Comparison of ENCODE assay signal across 11 cellular contexts in the genomic region with DNA sequence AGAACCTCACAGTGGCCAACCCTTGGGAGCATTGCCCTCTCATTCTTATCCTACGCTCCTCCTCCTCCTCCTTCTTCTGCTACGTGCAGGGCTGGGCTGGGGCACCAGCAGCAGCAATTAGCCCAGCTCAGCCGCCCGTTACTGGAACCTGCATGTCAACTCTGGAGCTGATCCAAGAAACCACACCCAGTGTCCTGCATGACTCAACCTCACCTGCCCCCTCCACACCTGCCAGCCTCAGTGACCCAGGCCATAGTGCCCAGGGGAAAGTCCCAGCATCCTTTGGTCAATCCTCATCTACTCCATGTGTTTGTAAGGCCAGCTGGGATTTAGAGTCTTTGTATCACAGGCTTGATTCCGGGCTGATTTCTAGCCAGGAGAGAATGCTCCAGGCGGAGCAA. TPM values are rescaled to one million over a fixed set of nuclear protein-coding genes. Genes with fewer than 3 reads are reported as not detected.
DNase-seq lines count a peak whose midpoint lies in the region; ATAC-seq and TF ChIP-seq lines count a peak whose summit lies in the region.
"Had no signal": no experiment of that assay in that cellular context is flagged by ENCODE, and none has a peak within 500 bp of the region (broad histone marks: within the 10 kb centered on the region; RNA-seq: fewer than 3 reads in every experiment).

No MANE protein-coding gene starts in this region.

- H3K27me3 Mint-ChIP-seq in mesothelial cell of epicardium (ENCODE audit: low read depth) = no peaks in the 10 kb centered on the region

- ATAC-seq in GM21515 (IDR thresholded peaks at IDR 0.05; ENCODE audit: unreplicated experiment) = no peak
- ATAC-seq in GM19023 (IDR thresholded peaks at IDR 0.05; ENCODE audit: unreplicated experiment) = no peak

- no peaks in the 10 kb centered on the region for H3K9me3 Mint-ChIP-seq in mesothelial cell of epicardium

- H3K4me1 Mint-ChIP-seq in mesothelial cell of epicardium = peaks cover 28% of the 10 kb centered on the region

- no peak overlapping the region for H3K4me3 Mint-ChIP-seq in mesothelial cell of epicardium

- peak; percentile 11 for DNase-seq in DMS 273 treated with DMSO at 0.1 percent for 48 hours (lab: John Stamatoyannopoulos, UW)
- peak; percentile 89 for DNase-seq in NCI-H2029 (lab: John Stamatoyannopoulos, UW)
- DNase-seq in mesothelial cell of epicardium (ENCODE audit: low spot score in 2 of 2, unreplicated experiment in 2 of 2) = no peak
- DNase-seq in activated naive CD4-positive, alpha-beta T cell treated with anti-CD3 and anti-CD28 coated beads, Interleukin-2, amount 50 U/mL, for 16 hours = no peak
- DNase-seq in activated CD4-positive, alpha-beta T cell treated with anti-CD3 and anti-CD28 coated beads for 48 hours = no peak
- DNase-seq: HCEC 1CT, left cardiac atrium, right cardiac atrium had no signal

- H3K36me3 Mint-ChIP-seq in mesothelial cell of epicardium = no peaks in the 10 kb centered on the region

- TF ChIP-seq CTCF in VCaP (conservative IDR thresholded peaks at IDR 0.05) = no peak
- TF ChIP-seq CTCF in mesothelial cell of epicardium (IDR thresholded peaks at IDR 0.05; ENCODE audit: unreplicated experiment) = no peak

- peak overlapping the region; percentile 10; the same call in 1 of the 2 replicates for H3K27ac ChIP-seq in VCaP

- peak overlapping the region; percentile 66 for H3K27ac Mint-ChIP-seq in mesothelial cell of epicardium

RNA-seq across cellular contexts. Expression of a gene that starts 12.6 kb away (rescaled TPM):
- 111 to 112 TPM (median 112 TPM) in 3 replicates for total RNA-seq in mesothelial cell of epicardium

RNA-seq across cellular contexts. Expression of a gene that starts 40.6 kb away (rescaled TPM):
- total RNA-seq in mesothelial cell of epicardium = 76.6 to 84.3 TPM (median 79.3 TPM) in 3 replicates

Comparison
In these comparisons a context has a peak if more than half of its experiments do, and no peak if none do; other contexts are left out.
1. DNase-seq: peak in DMS 273 treated with DMSO at 0.1 percent for 48 hours (single experiment) and NCI-H2029 (single experiment); none in mesothelial cell of epicardium (0 of 2), activated naive CD4-positive, alpha-beta T cell treated with anti-CD3 and anti-CD28 coated beads, Interleukin-2, amount 50 U/mL, for 16 hours (single experiment) and activated CD4-positive, alpha-beta T cell treated with anti-CD3 and anti-CD28 coated beads for 48 hours (single experiment).